Comparison of ENCODE assay signal across 8 cellular contexts in the genomic region with DNA sequence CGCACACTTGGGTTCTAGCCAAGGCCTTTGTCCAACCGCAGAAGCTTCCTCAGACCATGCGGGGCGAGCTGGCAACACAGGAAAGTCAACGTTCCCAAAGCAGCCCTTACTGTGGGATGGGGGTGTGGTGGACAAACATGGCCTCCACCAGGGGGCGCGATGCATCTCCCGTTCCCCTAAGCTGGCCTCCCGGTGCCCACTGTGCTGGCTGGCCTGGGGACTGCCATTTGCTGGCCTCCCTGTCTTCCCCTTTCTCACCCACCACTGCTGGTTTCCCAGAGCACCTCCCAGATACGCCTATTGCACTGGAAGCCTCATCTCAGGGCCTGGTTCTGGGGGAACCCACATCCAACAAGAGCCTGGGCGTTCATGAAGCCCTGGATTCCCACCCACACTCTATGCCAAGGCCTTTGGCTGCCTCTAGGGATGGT.
DNase-seq lines count a peak whose midpoint lies in the region; ATAC-seq and TF ChIP-seq lines count a peak whose summit lies in the region.

No MANE protein-coding gene starts in this region.

- peaks cover 0 to 76% (median 69%) of the 10 kb centered on the region in 7 donors for H3K27me3 ChIP-seq in heart right ventricle

- DNase-seq in EL, result peak; percentile 50
- peak; percentile 4 for DNase-seq in LNCaP clone FGC (ENCODE audit: low read depth)
- peak; percentile 26 for DNase-seq in activated T-cell treated with anti-CD3 and anti-CD28 coated beads for 24 hours (ENCODE audit: low read depth)
- DNase-seq in heart right ventricle, result peak in 1 of 2 donors; percentile 46
- peak; percentile 48 to 54 for DNase-seq in stimulated activated CD4-positive, alpha-beta T cell treated with anti-CD3 and anti-CD28 coated beads, Interleukin-2, amount 100 ng/mL, for 48 hours
- no peak for DNase-seq in amniotic stem cell (lab: John Stamatoyannopoulos, UW)
- DNase-seq in NCI-H2029 (lab: John Stamatoyannopoulos, UW), result no peak

- no peaks in the 10 kb centered on the region for H3K9me3 ChIP-seq in heart right ventricle

- H3K4me3 ChIP-seq in LNCaP clone FGC (ENCODE audit: low read depth, low read length) (no peak overlapping the region), heart right ventricle (no peak overlapping the region)

- H3K27ac ChIP-seq in heart right ventricle, result no peak overlapping the region

- intact Hi-C loops in heart right ventricle (cut with DNase I), result no loop called here

- 31 to 33% methylated on average over 11 of the region's 11 CpGs for WGBS in heart right ventricle, 2 donors

- TF ChIP-seq CTCF in LNCaP clone FGC (IDR thresholded peaks at IDR 0.05; ENCODE audit: control insufficient read depth, extremely low read depth, insufficient read depth), result peak; percentile 57
- peak in 7 of 9 donors; percentile 26 to 55 (median 47) for TF ChIP-seq CTCF in heart right ventricle (IDR thresholded peaks at IDR 0.05)

- H3K4me1 ChIP-seq in heart right ventricle, result no peaks in the 10 kb centered on the region

- H3K36me3 ChIP-seq in heart right ventricle, result no peaks in the 10 kb centered on the region

- ATAC-seq in heart right ventricle, result peak in 2 of 8 donors; percentile 31 to 49
- ATAC-seq in HG03378 (IDR thresholded peaks at IDR 0.05; ENCODE audit: unreplicated experiment), result no peak

Comparison
In these comparisons a context has a peak if more than half of its experiments do, and no peak if none do; other contexts are left out.
1. DNase-seq: peak in EL (single experiment), LNCaP clone FGC (single experiment), activated T-cell treated with anti-CD3 and anti-CD28 coated beads for 24 hours (single experiment) and stimulated activated CD4-positive, alpha-beta T cell treated with anti-CD3 and anti-CD28 coated beads, Interleukin-2, amount 100 ng/mL, for 48 hours (2 of 2); none in amniotic stem cell (single experiment) and NCI-H2029 (single experiment).